ENCODE assay signal across 8 cellular contexts in the genomic region with DNA sequence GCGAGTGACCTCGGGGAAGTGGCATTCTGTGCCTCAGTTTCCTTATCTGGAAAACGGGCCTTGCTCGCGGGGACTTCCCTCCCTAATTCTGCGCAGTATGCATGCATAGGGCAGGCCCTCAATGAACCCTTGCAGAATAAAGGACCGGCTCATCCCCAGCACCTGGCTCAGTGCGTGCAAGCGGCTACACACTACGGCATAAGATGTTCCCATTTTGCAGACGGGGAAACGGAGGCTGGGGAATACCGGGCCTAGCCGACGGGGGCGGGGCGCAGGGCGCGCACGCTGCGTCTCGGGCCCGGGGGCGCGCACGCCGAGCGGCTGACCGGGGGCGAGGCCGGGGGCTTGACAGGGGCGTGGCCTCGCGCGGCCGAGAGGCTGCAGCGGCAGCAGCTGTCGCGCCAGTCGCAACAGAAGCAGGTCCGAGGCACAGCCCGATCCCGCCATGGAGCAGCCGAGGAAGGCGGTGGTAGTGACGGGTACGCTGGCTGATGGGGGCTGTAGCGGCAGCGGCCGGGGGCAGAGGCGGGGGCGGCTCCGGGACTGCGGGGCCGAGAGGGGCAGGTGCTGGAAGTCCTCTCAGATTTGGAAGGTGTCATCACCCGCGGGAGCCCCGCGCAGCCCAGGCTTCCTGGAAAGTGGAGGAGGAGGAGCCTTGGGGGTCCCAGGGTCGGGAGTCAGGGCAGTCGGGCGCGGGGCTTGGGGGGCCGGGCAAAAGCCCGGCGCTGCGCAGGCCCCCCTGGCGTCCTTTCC. TPM values are rescaled to one million over a fixed set of nuclear protein-coding genes. Genes with fewer than 3 reads are reported as not detected.
A peak's percentile ranks its signal among the peaks of the same experiment; 100 is the strongest.
DNase-seq lines count a peak whose midpoint lies in the region; ATAC-seq, FAIRE-seq and TF ChIP-seq lines count a peak whose summit lies in the region.

A gene with protein sequence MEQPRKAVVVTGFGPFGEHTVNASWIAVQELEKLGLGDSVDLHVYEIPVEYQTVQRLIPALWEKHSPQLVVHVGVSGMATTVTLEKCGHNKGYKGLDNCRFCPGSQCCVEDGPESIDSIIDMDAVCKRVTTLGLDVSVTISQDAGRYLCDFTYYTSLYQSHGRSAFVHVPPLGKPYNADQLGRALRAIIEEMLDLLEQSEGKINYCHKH (plus strand): TSS at position 362 of the 753 bp plus-strand sequence. CDS start 84 bp downstream, at position 446.

- H3K9ac ChIP-seq in neural progenitor cell: no peak within 1 kb of the TSS

- H3F3A ChIP-seq in neural progenitor cell (ENCODE audit: low read depth): peaks cover 51% of the 10 kb centered on the region

- ATAC-seq in HG03175 (IDR thresholded peaks at IDR 0.05; ENCODE audit: unreplicated experiment) (peak; percentile 70), HG02981 (IDR thresholded peaks at IDR 0.05; ENCODE audit: unreplicated experiment) (no peak)

- H3K4me1 Mint-ChIP-seq in neural progenitor cell: peaks cover 34% of the 10 kb centered on the region

- H3K4me3 ChIP-seq in neural progenitor cell: peak within 1 kb of the TSS; percentile 79

- H2AFZ ChIP-seq in neural progenitor cell (replicated peaks): peak within 1 kb of the TSS; percentile 75

- TF ChIP-seq CTCF in GM13976 (IDR thresholded peaks at IDR 0.05; ENCODE audit: borderline replicate concordance, control extremely low read depth, extremely low read depth, insufficient read depth, missing control alignments): no peak
- TF ChIP-seq CTCF in neural progenitor cell (IDR thresholded peaks at IDR 0.05): no peak

- DNase-seq in GM13976 (ENCODE audit: low spot score): peak; percentile 92
- peak; percentile 61 for DNase-seq in activated gamma-delta T cell treated with Interleukin-2 at 50 U/mL for 16 hours
- peak; percentile 83 for DNase-seq in frontal cortex (ENCODE audit: low spot score in 2 of 2)
- DNase-seq in neural progenitor cell (ENCODE audit: low spot score): peak; percentile 89
- DNase-seq in substantia nigra (lab: John Stamatoyannopoulos, UW): peak in 41 of 49 donors; percentile 11 to 85 (median 42)

- H3K27ac Mint-ChIP-seq in neural progenitor cell: no peak within 1 kb of the TSS

- H3K27me3 Mint-ChIP-seq in neural progenitor cell (ENCODE audit: insufficient read depth, low read depth): peaks cover 19% of the 10 kb centered on the region

- no peaks in the 10 kb centered on the region for H3K9me3 Mint-ChIP-seq in neural progenitor cell

- peaks cover 20% of the 10 kb centered on the region for H3K4me1 ChIP-seq in neural progenitor cell

- peaks cover 19% of the 10 kb centered on the region for H3K27me3 ChIP-seq in neural progenitor cell

- FAIRE-seq in frontal cortex (lab: Jason Lieb, UNC): no peak

- H3K36me3 Mint-ChIP-seq in neural progenitor cell: no peaks in the 10 kb centered on the region

- H3K4me3 Mint-ChIP-seq in neural progenitor cell: peak within 1 kb of the TSS; percentile 84

- H3K27ac ChIP-seq in neural progenitor cell (no peak within 1 kb of the TSS), substantia nigra (ENCODE audit: low read depth, low read length, poor library complexity, severe bottlenecking) (peak within 1 kb of the TSS; percentile 74)

- TF ChIP-seq POLR2A in Raji (IDR thresholded peaks at IDR 0.05; ENCODE audit: insufficient read depth, low read depth, low read length): peak; percentile 77

- H4K20me1 ChIP-seq in neural progenitor cell (ENCODE audit: low read depth): peaks cover 18% of the 10 kb centered on the region

- no peaks in the 10 kb centered on the region for H3K79me2 ChIP-seq in neural progenitor cell (ENCODE audit: low read depth)

- in situ Hi-C loops in GM13976 (cut with MboI; ENCODE audit: low sequenced_read_pairs, unreplicated experiment): no loop called here

- no peaks in the 10 kb centered on the region for H3K36me3 ChIP-seq in neural progenitor cell

- no peaks in the 10 kb centered on the region for H3K9me3 ChIP-seq in neural progenitor cell (ENCODE audit: low read depth)

- peak within 1 kb of the TSS; percentile 97 for H3K4me2 ChIP-seq in neural progenitor cell

RNA-seq across cellular contexts. Expression of the gene that starts here (rescaled TPM):
- 18.3 TPM for total RNA-seq in frontal cortex
- 2.1 and 5.7 TPM in 2 replicates for total RNA-seq in neural progenitor cell (ENCODE audit: low replicate concordance)

Comparison
In these comparisons a context has a peak if more than half of its experiments do, and no peak if none do; other contexts are left out.
1. DNase-seq: peak in every context shown above with its lines; median percentile 92 in GM13976; 89 in neural progenitor cell; 83 in frontal cortex; 61 in activated gamma-delta T cell treated with Interleukin-2 at 50 U/mL for 16 hours; 42 in substantia nigra.